In genomic region chr14:52786887-52787286, GRCh38 we compare ENCODE assay signal across 1 cellular context.
A peak's percentile ranks its signal among the peaks of the same experiment; 100 is the strongest.
TF ChIP-seq lines count a peak whose summit lies in the region.

No MANE protein-coding gene starts in this region.

TF ChIP-seq in GM12878, 131 proteins besides CTCF, POLR2A, EP300 and RAD21:
- no peak for TF ChIP-seq ESRRA (IDR thresholded peaks at IDR 0.05; ENCODE audit: low read length)
- 0 out of 2 replicates have a peak, but pooled peaks have one; percentile 38 for TF ChIP-seq ZBTB40 (IDR thresholded peaks at IDR 0.05; ENCODE audit: borderline replicate concordance)
- TF ChIP-seq SMARCA5 (IDR thresholded peaks at IDR 0.05), result no peak
- TF ChIP-seq RB1 (IDR thresholded peaks at IDR 0.05; ENCODE audit: borderline replicate concordance), result no peak
